In the genomic region with DNA sequence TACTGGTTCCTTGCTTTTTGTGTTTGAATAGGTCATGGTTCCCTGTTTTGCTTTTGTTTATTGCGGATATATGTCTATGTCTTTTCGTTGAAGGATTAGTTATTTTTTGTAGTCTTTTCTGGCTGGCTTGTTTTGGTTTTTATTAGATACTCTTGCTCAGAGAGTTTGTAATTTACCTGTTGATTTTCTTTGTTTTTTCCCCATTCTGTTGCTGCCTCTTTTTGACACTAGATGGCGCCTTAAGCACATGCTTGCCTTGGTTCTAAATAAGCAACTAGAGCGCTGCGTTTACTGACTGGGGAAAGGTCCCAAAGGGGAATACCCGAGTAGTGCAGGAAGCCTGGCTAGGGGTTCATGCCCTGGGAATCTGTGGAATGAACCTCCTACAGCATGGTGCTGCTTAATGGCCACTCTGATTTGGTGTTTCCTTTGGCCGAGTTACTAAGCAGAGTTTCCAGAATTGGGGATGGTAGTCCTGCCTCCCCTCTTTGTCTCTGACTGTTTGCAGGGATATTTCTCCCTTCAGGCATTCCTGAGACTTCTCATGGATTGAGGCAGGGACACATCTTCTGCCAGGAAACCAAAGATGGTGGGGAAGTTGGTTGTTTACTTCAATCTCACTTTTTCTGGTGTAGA, we compare ENCODE assay signal across 8 cellular contexts.
DNase-seq lines count a peak whose midpoint lies in the region; ATAC-seq, FAIRE-seq and TF ChIP-seq lines count a peak whose summit lies in the region.

No MANE protein-coding gene starts in this region.

- H3K27ac ChIP-seq in 22Rv1 (no peak overlapping the region), upper lobe of right lung (no peak overlapping the region)

- peaks cover 18% of the 10 kb centered on the region for H3K9me3 ChIP-seq in upper lobe of right lung

- no peak overlapping the region for H3K4me3 ChIP-seq in upper lobe of right lung

- DNase-seq in NCI-H526 treated with DMSO at 0.1 percent for 48 hours (lab: John Stamatoyannopoulos, UW) (peak; percentile 19), erythroblast (lab: John Stamatoyannopoulos, UW) (peak; percentile 59 to 64), upper lobe of right lung (no peak), DMS79 (lab: John Stamatoyannopoulos, UW) (no peak), medulla oblongata (ENCODE audit: extremely low spot score) (no peak)
- no peak for DNase-seq in NK-92 treated with Interleukin-12 subunit alpha and Interleukin-12 subunit beta, amount 100 ng/mL, for 24 hours (lab: John Stamatoyannopoulos, UW)

- peak; percentile 79 for FAIRE-seq in G401.6 (lab: Jason Lieb, UNC)

- no peaks in the 10 kb centered on the region for H3K36me3 ChIP-seq in upper lobe of right lung

- H3K4me1 ChIP-seq in upper lobe of right lung = no peaks in the 10 kb centered on the region

- no peak for ATAC-seq in upper lobe of right lung

- TF ChIP-seq POLR2A in erythroblast (IDR thresholded peaks at IDR 0.05; ENCODE audit: low read length) = no peak

- intact Hi-C loops in upper lobe of right lung (cut with DNase I) = no loop called here

- H3K27me3 ChIP-seq in upper lobe of right lung = peaks cover 9% of the 10 kb centered on the region

- TF ChIP-seq CTCF in 22Rv1 (IDR thresholded peaks at IDR 0.05) (peak; percentile 82), upper lobe of right lung (IDR thresholded peaks at IDR 0.05) (peak; percentile 49)

Comparison
In these comparisons a context has a peak if more than half of its experiments do, and no peak if none do; other contexts are left out.
1. DNase-seq: peak in NCI-H526 treated with DMSO at 0.1 percent for 48 hours (single experiment) and erythroblast (2 of 2); none in upper lobe of right lung (single experiment), DMS79 (single experiment), medulla oblongata (single experiment) and NK-92 treated with Interleukin-12 subunit alpha and Interleukin-12 subunit beta, amount 100 ng/mL, for 24 hours (single experiment).